ENCODE assay signal across 8 cellular contexts in genomic region chr6:136549359-136550044, GRCh38. TPM values are rescaled to one million over a fixed set of nuclear protein-coding genes. Genes with fewer than 3 reads are reported as not detected.
A peak's percentile ranks its signal among the peaks of the same experiment; 100 is the strongest.
DNase-seq lines count a peak whose midpoint lies in the region; ATAC-seq, FAIRE-seq and TF ChIP-seq lines count a peak whose summit lies in the region.

No MANE protein-coding gene starts in this region.

- peaks cover 9% of the 10 kb centered on the region for H3K79me2 ChIP-seq in trophoblast cell (ENCODE audit: control insufficient read depth, insufficient read depth, low read length, poor library complexity)

- H3K27me3 ChIP-seq in heart left ventricle (peaks cover 0 to 46% (median 6%) of the 10 kb centered on the region in 9 donors), trophoblast cell (ENCODE audit: insufficient read depth, low read length) (no peaks in the 10 kb centered on the region)

- H3K4me1 Mint-ChIP-seq in activated T-cell treated with anti-CD3 and anti-CD28 coated beads, Interleukin-2, amount 50 U/mL, for 72 hours (ENCODE audit: low read depth) = peaks cover 4% of the 10 kb centered on the region

- peak overlapping the region; percentile 78 for H4K8ac ChIP-seq in trophoblast cell (ENCODE audit: low read depth, low read length)

- peak overlapping the region; percentile 93 for H2AFZ ChIP-seq in trophoblast cell (ENCODE audit: insufficient read depth, low read length, poor library complexity)

- H2AK5ac ChIP-seq in trophoblast cell (ENCODE audit: low read length) = no peak overlapping the region

- ATAC-seq in HG03439 (IDR thresholded peaks at IDR 0.05; ENCODE audit: unreplicated experiment) (peak; percentile 7), heart left ventricle (peak in 3 of 4 donors; percentile 10 to 21 (median 14)), HG03565 (IDR thresholded peaks at IDR 0.05; ENCODE audit: unreplicated experiment) (no peak)
- peak; percentile 1 to 4 for ATAC-seq in activated T-cell treated with anti-CD3 and anti-CD28 coated beads, Interleukin-2, amount 50 U/mL, for 72 hours (replicated peaks in 1 of 2)

- H3K4me3 Mint-ChIP-seq in activated T-cell treated with anti-CD3 and anti-CD28 coated beads, Interleukin-2, amount 50 U/mL, for 72 hours = peak overlapping the region; percentile 65 to 81

- peak overlapping the region in 1 of 12 donors; percentile 24 for H3K27ac ChIP-seq in heart left ventricle
- H3K27ac ChIP-seq in trophoblast cell (ENCODE audit: low read depth, low read length) = peak overlapping the region; percentile 13

- H3K9ac ChIP-seq in trophoblast cell (ENCODE audit: low read length) = peak overlapping the region; percentile 60

- no peaks in the 10 kb centered on the region for H3K9me3 ChIP-seq in heart left ventricle
- H3K9me3 ChIP-seq in trophoblast cell (ENCODE audit: insufficient read depth, low read depth, low read length) = no peaks in the 10 kb centered on the region

- peak overlapping the region; percentile 43 to 91 (median 81) for H3K4me3 ChIP-seq in heart left ventricle
- H3K4me3 ChIP-seq in trophoblast cell (ENCODE audit: low read depth, low read length) = peak overlapping the region; percentile 87

- H2BK5ac ChIP-seq in trophoblast cell (ENCODE audit: low read depth, low read length, poor library complexity) = peak overlapping the region; percentile 57

- no peak for TF ChIP-seq CTCF in heart left ventricle (IDR thresholded peaks at IDR 0.05)

- no peak for FAIRE-seq in RCC 7860 (lab: Jason Lieb, UNC)

- H3K14ac ChIP-seq in trophoblast cell (ENCODE audit: low read length) = peak overlapping the region; percentile 52

- H3K23ac ChIP-seq in trophoblast cell (ENCODE audit: low read length) = peak overlapping the region; percentile 74

- H3K36me3 Mint-ChIP-seq in activated T-cell treated with anti-CD3 and anti-CD28 coated beads, Interleukin-2, amount 50 U/mL, for 72 hours (ENCODE audit: insufficient read depth in 2 of 2) = no peaks in the 10 kb centered on the region

- intact Hi-C loops in heart left ventricle (cut with DNase I) = loop anchor here in 3 of 10 donors (10.0 kb wide), 1 partner anchor 1045 kb away; no protein-coding TSS in a partner anchor

- no peak for TF ChIP-seq POLR2A in heart left ventricle (IDR thresholded peaks at IDR 0.05)

- H3K27me3 Mint-ChIP-seq in activated T-cell treated with anti-CD3 and anti-CD28 coated beads, Interleukin-2, amount 50 U/mL, for 72 hours (ENCODE audit: low read depth) = peaks cover 63% of the 10 kb centered on the region

- peak overlapping the region; percentile 95 for H3K4me2 ChIP-seq in trophoblast cell (ENCODE audit: low read length)

- WGBS in heart left ventricle, 4 donors = 2 to 3% (median 2%) methylated on average over 32 to 42 of the region's 42 CpGs
- no CpG with 5 or more reads among the region's 42 CpGs for WGBS in trophoblast cell (ENCODE audit: extremely low coverage, insufficient coverage, insufficient read length)

- peak; percentile 28 for DNase-seq in NCI-H345 (lab: John Stamatoyannopoulos, UW)
- DNase-seq in NCI-H345 treated with DMSO at 0.1 percent for 48 hours (lab: John Stamatoyannopoulos, UW; ENCODE audit: unreplicated experiment) = no peak
- peak; percentile 3 to 4 for DNase-seq in activated T-cell treated with anti-CD3 and anti-CD28 coated beads, Interleukin-2, amount 50 U/mL, for 72 hours
- DNase-seq in heart left ventricle = peak in 1 of 5 donors; percentile 65
- peak; percentile 7 to 46 for DNase-seq in trophoblast cell
- no peak for DNase-seq in RCC 7860 (ENCODE audit: low spot score)

- peak overlapping the region; percentile 67 for H4K91ac ChIP-seq in trophoblast cell (ENCODE audit: low read depth, low read length)

- peak overlapping the region; percentile 64 for H2BK120ac ChIP-seq in trophoblast cell (ENCODE audit: insufficient read depth, low read length, poor library complexity)

- H3K18ac ChIP-seq in trophoblast cell (ENCODE audit: low read length) = peak overlapping the region; percentile 78

- no peak overlapping the region for H3K27ac Mint-ChIP-seq in activated T-cell treated with anti-CD3 and anti-CD28 coated beads, Interleukin-2, amount 50 U/mL, for 72 hours

- no peaks in the 10 kb centered on the region for H3K9me3 Mint-ChIP-seq in activated T-cell treated with anti-CD3 and anti-CD28 coated beads, Interleukin-2, amount 50 U/mL, for 72 hours

- peak overlapping the region; percentile 84 for H4K12ac ChIP-seq in trophoblast cell (ENCODE audit: low read depth, low read length)

- H3K79me1 ChIP-seq in trophoblast cell (ENCODE audit: low read length) = peaks cover 8% of the 10 kb centered on the region

- peaks cover 0 to 22% (median 14%) of the 10 kb centered on the region in 12 donors for H3K4me1 ChIP-seq in heart left ventricle
- H3K4me1 ChIP-seq in trophoblast cell (ENCODE audit: control insufficient read depth in 1 of 2, insufficient read depth in 2 of 2, low read length in 2 of 2) = peaks cover 2 to 3% of the 10 kb centered on the region in 2 experiments

- no peak overlapping the region for H2BK12ac ChIP-seq in trophoblast cell (ENCODE audit: low read length)

- peak overlapping the region; percentile 97 for H3K4ac ChIP-seq in trophoblast cell (ENCODE audit: low read depth, low read length)

- H3K36me3 ChIP-seq in heart left ventricle = peaks cover 0 to under 1% (median 0%) of the 10 kb centered on the region in 9 donors
- no peaks in the 10 kb centered on the region for H3K36me3 ChIP-seq in trophoblast cell (ENCODE audit: control insufficient read depth in 1 of 2, insufficient read depth in 2 of 2, low read length in 2 of 2)

RNA-seq across cellular contexts. Expression of gene MAP7, which starts 0.7 kb away (rescaled TPM):
- 1 to 10 TPM; 1.3 to 1.4 TPM for total RNA-seq in activated T-cell treated with anti-CD3 and anti-CD28 coated beads, Interleukin-2, amount 50 U/mL, for 72 hours
- total RNA-seq in heart left ventricle = 1 to 10 TPM; 1.0 to 3.2 (median 2.5) TPM
- polyA plus RNA-seq in heart left ventricle = 1 to 10 TPM in 1 of 2 donors, under 1 TPM in 1; 0.86 to 1.1 TPM
- polyA plus RNA-seq in trophoblast cell (2013) = 58.6 and 61.6 TPM in 2 replicates

Comparison
In these comparisons a context has a peak if more than half of its experiments do, and no peak if none do; other contexts are left out.
1. DNase-seq: peak in NCI-H345 (single experiment), activated T-cell treated with anti-CD3 and anti-CD28 coated beads, Interleukin-2, amount 50 U/mL, for 72 hours (2 of 2) and trophoblast cell (2 of 2); none in NCI-H345 treated with DMSO at 0.1 percent for 48 hours (single experiment) and RCC 7860 (single experiment).